In genomic region chr6:916160-916559, GRCh38 we compare ENCODE assay signal across 26 cellular contexts.
DNase-seq lines count a peak whose midpoint lies in the region; ATAC-seq, FAIRE-seq and TF ChIP-seq lines count a peak whose summit lies in the region.
"Had no signal": no experiment of that assay in that cellular context is flagged by ENCODE, and none has a peak within 500 bp of the region (broad histone marks: within the 10 kb centered on the region; RNA-seq: fewer than 3 reads in every experiment).

No MANE protein-coding gene starts in this region.

- 4% methylated on average over 8 of the region's 8 CpGs for WGBS in K562 (ENCODE audit: insufficient coverage, low coverage, missing lambda C conversion rate)
- WGBS in endodermal cell (ENCODE audit: insufficient coverage in 1 of 2, insufficient read length in 1 of 2), 2 experiments: 96 to 100% methylated on average over 7 to 8 of the region's 8 CpGs

- no peaks in the 10 kb centered on the region for H3K36me3 Mint-ChIP-seq in endodermal cell (ENCODE audit: low read depth)
- H3K36me3 Mint-ChIP-seq: CD14-positive monocyte; CD4-positive, alpha-beta memory T cell; CD8-positive, alpha-beta memory T cell had no signal

- no peaks in the 10 kb centered on the region for H3K4me1 Mint-ChIP-seq in endodermal cell
- H3K4me1 Mint-ChIP-seq: CD14-positive monocyte; CD4-positive, CD25-positive, alpha-beta regulatory T cell; CD8-positive, alpha-beta memory T cell had no signal

- ATAC-seq in K562: no peak
- no peak for ATAC-seq in HG02571 (IDR thresholded peaks at IDR 0.05; ENCODE audit: unreplicated experiment)
- ATAC-seq in SK-N-SH treated with all-trans-retinoic acid at 6 μM for 48 hours: no peak
- ATAC-seq: GM12878 had no signal

- no peak overlapping the region for H3K4me2 ChIP-seq in K562 (ENCODE audit: insufficient read depth, low read length)
- H3K4me2 ChIP-seq: BLaER1 had no signal

- TF ChIP-seq CTCF in K562 (IDR thresholded peaks at IDR 0.05 in 2 of 3, conservative IDR thresholded peaks at IDR 0.05 in 1 of 3; ENCODE audit: insufficient read depth in 2 of 3, low read depth in 1 of 3, low read length in 3 of 3) (no peak), endodermal cell (conservative IDR thresholded peaks at IDR 0.05) (no peak), vagina (IDR thresholded peaks at IDR 0.05) (no peak)

- TF ChIP-seq RAD21 in K562 (CRISPR knock-in tag; conservative IDR thresholded peaks at IDR 0.05 in 1 of 2, IDR thresholded peaks at IDR 0.05 in 1 of 2): no peak

- H3K9me3 ChIP-seq in K562 (replicated peaks; ENCODE audit: control insufficient read depth, insufficient read depth, low read depth, low read length): no peaks in the 10 kb centered on the region
- peaks cover 46% of the 10 kb centered on the region for H3K9me3 ChIP-seq in endodermal cell (ENCODE audit: control insufficient read depth, low read length)
- peaks cover 4% of the 10 kb centered on the region for H3K9me3 ChIP-seq in vagina
- H3K9me3 ChIP-seq: BE2C had no signal

- DNase-seq in K562 (ENCODE audit: extremely low read depth in 1 of 4, low spot score in 3 of 4) (no peak), endodermal cell (peak; percentile 6), vagina (ENCODE audit: extremely low spot score in 2 of 2) (peak; percentile 25 to 76)
- DNase-seq: 8988T; ACHN; BE2C; C1 segment of cervical spinal cord; CD4-positive, alpha-beta memory T cell; CD4-positive, CD25-positive, alpha-beta regulatory T cell; CD8-positive, alpha-beta memory T cell; COR-L47; DMS 273 treated with DMSO at 0.1 percent for 48 hours; DMS153; DMS53; DMS79; DND-41; EL; GDM1 had no signal

- CTCF ChIA-PET in K562 (lab: Yijun Ruan, JAX; ENCODE audit: low intra/inter-chr PET ratio): no interaction called here

- TF ChIP-seq POLR2A in K562 (conservative IDR thresholded peaks at IDR 0.05) (no peak), vagina (IDR thresholded peaks at IDR 0.05) (no peak)

- H3K4me1 ChIP-seq in K562 (replicated peaks in 1 of 2; ENCODE audit: control insufficient read depth in 2 of 2, insufficient read depth in 2 of 2, low read length in 2 of 2) (no peaks in the 10 kb centered on the region), endodermal cell (ENCODE audit: control insufficient read depth, insufficient read depth, low read length) (no peaks in the 10 kb centered on the region), vagina (no peaks in the 10 kb centered on the region)
- H3K4me1 ChIP-seq: BE2C had no signal

- H3K27ac Mint-ChIP-seq in endodermal cell: no peak overlapping the region
- H3K27ac Mint-ChIP-seq: CD14-positive monocyte; CD4-positive, alpha-beta memory T cell; CD4-positive, CD25-positive, alpha-beta regulatory T cell; CD8-positive, alpha-beta memory T cell had no signal

- H3K27me3 Mint-ChIP-seq in endodermal cell (ENCODE audit: insufficient read depth): peaks cover 17% of the 10 kb centered on the region

- H3K4me3 Mint-ChIP-seq in endodermal cell: no peak overlapping the region
- H3K4me3 Mint-ChIP-seq: CD14-positive monocyte; CD4-positive, alpha-beta memory T cell; CD4-positive, CD25-positive, alpha-beta regulatory T cell; CD8-positive, alpha-beta memory T cell had no signal

- no peak for FAIRE-seq in K562 (lab: Jason Lieb, UNC)
- FAIRE-seq: A204.1, GM12878, GM12892, GM18507 had no signal

- H3K36me3 ChIP-seq in K562 (ENCODE audit: control insufficient read depth, insufficient read depth, low read length) (no peaks in the 10 kb centered on the region), endodermal cell (ENCODE audit: control insufficient read depth, insufficient read depth, low read length) (no peaks in the 10 kb centered on the region), vagina (no peaks in the 10 kb centered on the region)
- H3K36me3 ChIP-seq: BE2C, BLaER1 had no signal

- POLR2A ChIA-PET in K562 (lab: Yijun Ruan, JAX): no interaction called here

- H3K9me1 ChIP-seq in K562 (ENCODE audit: control insufficient read depth, insufficient read depth, low read length): no peaks in the 10 kb centered on the region

- H3K9me3 Mint-ChIP-seq in endodermal cell: peaks cover 57% of the 10 kb centered on the region

- intact Hi-C loops in K562 (cut with micrococcal nuclease) (no loop called here), vagina (cut with DNase I) (no loop called here)

- no peak for TF ChIP-seq EP300 in K562 (IDR thresholded peaks at IDR 0.05; ENCODE audit: low read length)

- no peak overlapping the region for H3K9ac ChIP-seq in K562 (ENCODE audit: insufficient read depth in 1 of 2, low read depth in 2 of 2, low read length in 2 of 2)
- H3K9ac ChIP-seq in endodermal cell (ENCODE audit: extremely low read depth, low read length, poor library complexity, severe bottlenecking): no peak overlapping the region
- H3K9ac ChIP-seq: BLaER1 had no signal

- no peaks in the 10 kb centered on the region for H3K79me2 ChIP-seq in K562 (ENCODE audit: control insufficient read depth, insufficient read depth, low read length)

- H3K27me3 ChIP-seq in K562 (ENCODE audit: control insufficient read depth in 2 of 2, insufficient read depth in 2 of 2, low read length in 2 of 2): no peaks in the 10 kb centered on the region; a peak in 1 of 5 replicates
- H3K27me3 ChIP-seq in endodermal cell (ENCODE audit: control insufficient read depth, insufficient read depth, low read length, poor library complexity, severe bottlenecking): peaks cover 14% of the 10 kb centered on the region
- H3K27me3 ChIP-seq in vagina: no peaks in the 10 kb centered on the region
- H3K27me3 ChIP-seq: BE2C had no signal

- no TSS peak for BruUV-seq in K562 (replicated peaks; lab: Mats Ljungman, UMichigan)

- no peak overlapping the region for H3K27ac ChIP-seq in K562 (ENCODE audit: extremely low read depth, low read depth, low read length)
- H3K27ac ChIP-seq in endodermal cell (ENCODE audit: low read depth, low read length): no peak overlapping the region
- H3K27ac ChIP-seq in vagina: no peak overlapping the region
- H3K27ac ChIP-seq: BLaER1 had no signal

- in situ Hi-C loops in K562 (cut with MboI): no loop called here

- H4K20me1 ChIP-seq in K562 (replicated peaks; ENCODE audit: control insufficient read depth, insufficient read depth, low read length): no peaks in the 10 kb centered on the region
- H4K20me1 ChIP-seq: BLaER1 had no signal

- no peak overlapping the region for H3K4me3 ChIP-seq in K562
- H3K4me3 ChIP-seq in endodermal cell (ENCODE audit: low read length): no peak overlapping the region
- H3K4me3 ChIP-seq in vagina: no peak overlapping the region
- H3K4me3 ChIP-seq: BLaER1, GM12878 had no signal

- no peak overlapping the region for H2AFZ ChIP-seq in K562 (ENCODE audit: low read depth, low read length)

TF ChIP-seq in K562, 482 proteins besides CTCF, POLR2A, EP300 and RAD21:
- TF ChIP-seq MAFG (tag; conservative IDR thresholded peaks at IDR 0.05) (0 out of 2 replicates have a peak, but pooled peaks have one; percentile 24), PKNOX1 (IDR thresholded peaks at IDR 0.05) (no peak), HDAC3 (IDR thresholded peaks at IDR 0.05; ENCODE audit: borderline replicate concordance, partially characterized antibody) (no peak), C11orf30 (IDR thresholded peaks at IDR 0.05; ENCODE audit: low read depth) (peak; percentile 32; the same call in 1 of the 2 replicates), ZNF316 (IDR thresholded peaks at IDR 0.05) (peak; percentile 36)

TF ChIP-seq in SK-N-SH treated with all-trans-retinoic acid at 6 μM for 48 hours, 23 proteins besides CTCF, POLR2A, EP300 and RAD21:
- TF ChIP-seq BACH2 (CRISPR knock-in tag; IDR thresholded peaks at IDR 0.05; ENCODE audit: borderline replicate concordance): no peak
- no peak for TF ChIP-seq CSRNP3 (CRISPR knock-in tag; IDR thresholded peaks at IDR 0.05)
- TF ChIP-seq ZC3H10 (CRISPR knock-in tag; IDR thresholded peaks at IDR 0.05): no peak
- no peak for TF ChIP-seq TOX (CRISPR knock-in tag; IDR thresholded peaks at IDR 0.05; ENCODE audit: borderline replicate concordance)
- TF ChIP-seq ZNF8 (CRISPR knock-in tag; IDR thresholded peaks at IDR 0.05): no peak
- TF ChIP-seq ZNF70 (CRISPR knock-in tag; IDR thresholded peaks at IDR 0.05): no peak
- TF ChIP-seq ARNTL (CRISPR knock-in tag; IDR thresholded peaks at IDR 0.05; ENCODE audit: borderline replicate concordance, low read depth): no peak
- TF ChIP-seq OSR1 (CRISPR knock-in tag; IDR thresholded peaks at IDR 0.05): no peak

Comparison
In these comparisons a context has a peak if more than half of its experiments do, and no peak if none do; other contexts are left out.
1. DNase-seq: peak in endodermal cell (single experiment) and vagina (2 of 2); none in K562 (0 of 4).